In the genomic region with DNA sequence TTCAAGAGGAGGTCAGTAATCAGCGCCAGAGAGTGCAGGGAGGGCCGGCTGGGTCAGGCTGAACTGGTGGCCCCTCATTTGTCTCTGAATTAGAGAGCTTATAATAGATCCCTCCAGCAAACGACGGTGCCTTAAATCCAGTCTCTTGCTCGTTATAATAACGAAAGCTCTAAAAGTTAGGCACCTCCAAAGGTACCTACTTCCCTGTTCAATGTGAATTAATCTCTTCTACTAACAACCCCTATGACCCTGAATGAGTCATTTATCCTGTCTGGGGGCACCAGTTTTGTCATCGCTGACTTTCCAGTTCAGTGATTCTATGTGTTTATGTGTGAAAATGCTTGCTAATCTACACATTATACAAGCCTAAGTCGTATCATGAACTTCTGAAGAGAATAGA, we compare ENCODE assay signal across 8 cellular contexts. TPM values are rescaled to one million over a fixed set of nuclear protein-coding genes. Genes with fewer than 3 reads are reported as not detected.
DNase-seq lines count a peak whose midpoint lies in the region; ATAC-seq and TF ChIP-seq lines count a peak whose summit lies in the region.

No MANE protein-coding gene starts in this region.

- H3K9me3 ChIP-seq in cardiac muscle cell (ENCODE audit: low read depth), result no peaks in the 10 kb centered on the region
- H3K9me3 ChIP-seq in iPS-18c (ENCODE audit: control insufficient read depth, insufficient read depth, low read length), result no peaks in the 10 kb centered on the region

- H3K27me3 ChIP-seq in cardiac muscle cell, result no peaks in the 10 kb centered on the region

- intact Hi-C loops in left ventricle myocardium superior (cut with micrococcal nuclease), result loop anchor here (10.0 kb wide), 1 partner anchor 165 kb away; the partner anchor contains the start of gene SMIM15

- H3K4me1 Mint-ChIP-seq in activated CD4-positive, alpha-beta memory T cell treated with anti-CD3 and anti-CD28 coated beads, Interleukin-2, amount 10 ng/mL, durations not matched to agents 7 days and 5 days, result peaks cover 41% of the 10 kb centered on the region

- CTCF ChIA-PET in activated CD4-positive, alpha-beta memory T cell treated with anti-CD3 and anti-CD28 coated beads, Interleukin-2, amount 10 ng/mL, durations not matched to agents 7 days and 5 days (lab: Charles Lee), result interaction anchor here (0.9 kb wide), 1 partner anchor 42 kb away, joined by 3 read pairs; no protein-coding TSS in a partner anchor

- POLR2A ChIA-PET in activated CD4-positive, alpha-beta memory T cell treated with anti-CD3 and anti-CD28 coated beads, Interleukin-2, amount 10 ng/mL, durations not matched to agents 7 days and 5 days (lab: Charles Lee), result interaction anchor here (1.5 kb wide), 1 partner anchor 9 kb away, joined by 6 read pairs; no protein-coding TSS in a partner anchor

- peak overlapping the region; percentile 57 for H3K4me3 ChIP-seq in cardiac muscle cell
- peak overlapping the region; percentile 88; the same call in 1 of the 2 replicates for H3K4me3 ChIP-seq in iPS-18c (ENCODE audit: insufficient read depth, low read depth, low read length)

- no peak overlapping the region for H3K27ac ChIP-seq in cardiac muscle cell

- no peaks in the 10 kb centered on the region for H3K36me3 ChIP-seq in cardiac muscle cell

- ATAC-seq in left ventricle myocardium superior (no peak), GM21390 (IDR thresholded peaks at IDR 0.05; ENCODE audit: unreplicated experiment) (no peak), HG03196 (IDR thresholded peaks at IDR 0.05; ENCODE audit: unreplicated experiment) (no peak)

- no peak overlapping the region for H3K27ac Mint-ChIP-seq in activated CD4-positive, alpha-beta memory T cell treated with anti-CD3 and anti-CD28 coated beads, Interleukin-2, amount 10 ng/mL, durations not matched to agents 7 days and 5 days

- H3K4me3 Mint-ChIP-seq in activated CD4-positive, alpha-beta memory T cell treated with anti-CD3 and anti-CD28 coated beads, Interleukin-2, amount 10 ng/mL, durations not matched to agents 7 days and 5 days, result peak overlapping the region; percentile 72

- H3K27me3 Mint-ChIP-seq in activated CD4-positive, alpha-beta memory T cell treated with anti-CD3 and anti-CD28 coated beads, Interleukin-2, amount 10 ng/mL, durations not matched to agents 7 days and 5 days, result peaks cover 43% of the 10 kb centered on the region

- DNase-seq in cardiac muscle cell (ENCODE audit: low read depth in 1 of 2, low spot score in 1 of 2) (no peak), left ventricle myocardium superior (no peak), superior temporal gyrus (ENCODE audit: extremely low spot score) (peak; percentile 45), occipital lobe (lab: John Stamatoyannopoulos, UW) (no peak)
- DNase-seq in activated CD4-positive, alpha-beta memory T cell treated with anti-CD3 and anti-CD28 coated beads, Interleukin-2, amount 10 ng/mL, durations not matched to agents 7 days and 5 days, result no peak

- peaks cover 17% of the 10 kb centered on the region for H3K4me1 ChIP-seq in cardiac muscle cell (ENCODE audit: low read depth)

- H3K36me3 Mint-ChIP-seq in activated CD4-positive, alpha-beta memory T cell treated with anti-CD3 and anti-CD28 coated beads, Interleukin-2, amount 10 ng/mL, durations not matched to agents 7 days and 5 days (ENCODE audit: low read depth), result peaks cover 12% of the 10 kb centered on the region

- TF ChIP-seq CTCF in cardiac muscle cell (IDR thresholded peaks at IDR 0.05; ENCODE audit: low read depth, low read length), result no peak

- H3K9me3 Mint-ChIP-seq in activated CD4-positive, alpha-beta memory T cell treated with anti-CD3 and anti-CD28 coated beads, Interleukin-2, amount 10 ng/mL, durations not matched to agents 7 days and 5 days, result no peaks in the 10 kb centered on the region

RNA-seq across cellular contexts. Expression of gene ZSWIM6, which starts 2.3 kb away (rescaled TPM):
- 7.8 and 8.3 TPM in 2 replicates for total RNA-seq in cardiac muscle cell
- 3.4 and 8.3 TPM in 2 replicates for polyA plus RNA-seq in cardiac muscle cell
- total RNA-seq in left ventricle myocardium superior, result 8.0 TPM
- 1 to 10 TPM; 6.8 to 7.1 TPM for total RNA-seq in activated CD4-positive, alpha-beta memory T cell treated with anti-CD3 and anti-CD28 coated beads, Interleukin-2, amount 10 ng/mL, durations not matched to agents 7 days and 5 days
- total RNA-seq in occipital lobe, result 57.4 TPM
